In the genomic region with DNA sequence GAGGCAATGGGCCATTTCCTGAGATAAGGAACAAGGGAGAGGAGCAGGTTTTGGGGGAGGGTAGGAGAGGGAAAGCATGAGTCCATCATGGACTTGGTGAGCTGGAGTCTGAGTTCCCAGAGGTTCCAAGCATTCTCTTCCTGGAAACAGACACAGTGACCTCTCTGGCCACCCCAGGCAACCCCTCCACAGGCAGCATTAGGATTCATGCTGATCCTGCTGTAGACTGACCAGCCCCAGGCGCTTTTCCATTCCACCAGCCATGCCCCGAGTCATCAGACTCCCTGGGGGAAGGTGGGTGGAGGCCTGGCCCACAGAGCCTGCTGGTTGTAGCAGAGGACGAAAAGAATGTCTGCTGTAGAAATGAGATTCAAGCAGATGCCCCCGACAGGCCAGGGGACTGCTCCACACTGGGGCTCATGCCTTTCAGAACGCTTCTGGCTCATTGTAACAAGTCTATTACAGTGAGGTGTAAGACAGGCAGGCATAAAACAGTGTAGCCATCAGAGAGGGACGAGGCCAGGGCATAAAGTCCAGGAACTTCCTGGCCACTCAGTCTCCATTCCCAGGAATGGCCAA, we compare ENCODE assay signal across 17 cellular contexts. TPM values are rescaled to one million over a fixed set of nuclear protein-coding genes. Genes with fewer than 3 reads are reported as not detected.
"Had no signal": no experiment of that assay in that cellular context is flagged by ENCODE, and none has a peak within 500 bp of the region (broad histone marks: within the 10 kb centered on the region; RNA-seq: fewer than 3 reads in every experiment).

No MANE protein-coding gene starts in this region.

- H3K27me3 ChIP-seq: ovary, stomach, testis, upper lobe of right lung had no signal

- H3K36me3 Mint-ChIP-seq: naive B cell had no signal

- ATAC-seq: activated CD4-positive, CD25-positive, alpha-beta regulatory T cell treated with anti-CD3 and anti-CD28 coated beads, Interleukin-2, amount 50 U/mL, for 24 hours; sciatic nerve; upper lobe of right lung had no signal

- H3K4me1 ChIP-seq: spleen, stomach, testis, upper lobe of right lung had no signal

- H3K27ac ChIP-seq: cardiac muscle cell, esophagus squamous epithelium, ovary, spleen, stomach, testis, upper lobe of right lung had no signal

- H3K9me3 Mint-ChIP-seq: activated naive CD4-positive, alpha-beta T cell treated with anti-CD3 and anti-CD28 coated beads for 36 hours; activated T-helper 17 cell treated with anti-CD3 and anti-CD28 coated beads, Interleukin-2, amount 50 U/mL, for 72 hours had no signal

- H3K9me3 ChIP-seq: esophagus squamous epithelium, ovary, spleen, stomach, testis, upper lobe of right lung had no signal

- H3K4me3 Mint-ChIP-seq: activated naive CD4-positive, alpha-beta T cell treated with anti-CD3 and anti-CD28 coated beads for 36 hours; activated T-helper 17 cell treated with anti-CD3 and anti-CD28 coated beads, Interleukin-2, amount 50 U/mL, for 72 hours; naive B cell had no signal

- DNase-seq: activated naive CD4-positive, alpha-beta T cell treated with anti-CD3 and anti-CD28 coated beads for 36 hours; activated T-cell treated with anti-CD3 and anti-CD28 coated beads for 4 hours; effector CD4-positive, alpha-beta T cell; esophagus squamous epithelium; glutamatergic neuron; naive B cell; ovary; spleen; stomach; testis; upper lobe of right lung had no signal

- H3K27ac Mint-ChIP-seq: activated naive CD4-positive, alpha-beta T cell treated with anti-CD3 and anti-CD28 coated beads for 36 hours; activated T-helper 17 cell treated with anti-CD3 and anti-CD28 coated beads, Interleukin-2, amount 50 U/mL, for 72 hours; naive B cell had no signal

- H3K36me3 ChIP-seq: cardiac muscle cell, esophagus squamous epithelium, ovary, spleen, stomach, upper lobe of right lung had no signal

- H3K4me3 ChIP-seq: cardiac muscle cell, esophagus squamous epithelium, ovary, spleen, stomach, testis, upper lobe of right lung had no signal

- H3K4me1 Mint-ChIP-seq: activated T-helper 17 cell treated with anti-CD3 and anti-CD28 coated beads, Interleukin-2, amount 50 U/mL, for 72 hours; naive B cell had no signal

RNA-seq across cellular contexts. Expression of a gene that starts 52.2 kb away (rescaled TPM):
- total RNA-seq: activated CD8-positive, alpha-beta memory T cell treated with anti-CD3 and anti-CD28 coated beads for 36 hours; activated naive CD4-positive, alpha-beta T cell treated with anti-CD3 and anti-CD28 coated beads for 36 hours; activated T-helper 17 cell treated with anti-CD3 and anti-CD28 coated beads, Interleukin-2, amount 50 U/mL, for 72 hours; endothelial cell of umbilical vein had no signal
